In the genomic region with DNA sequence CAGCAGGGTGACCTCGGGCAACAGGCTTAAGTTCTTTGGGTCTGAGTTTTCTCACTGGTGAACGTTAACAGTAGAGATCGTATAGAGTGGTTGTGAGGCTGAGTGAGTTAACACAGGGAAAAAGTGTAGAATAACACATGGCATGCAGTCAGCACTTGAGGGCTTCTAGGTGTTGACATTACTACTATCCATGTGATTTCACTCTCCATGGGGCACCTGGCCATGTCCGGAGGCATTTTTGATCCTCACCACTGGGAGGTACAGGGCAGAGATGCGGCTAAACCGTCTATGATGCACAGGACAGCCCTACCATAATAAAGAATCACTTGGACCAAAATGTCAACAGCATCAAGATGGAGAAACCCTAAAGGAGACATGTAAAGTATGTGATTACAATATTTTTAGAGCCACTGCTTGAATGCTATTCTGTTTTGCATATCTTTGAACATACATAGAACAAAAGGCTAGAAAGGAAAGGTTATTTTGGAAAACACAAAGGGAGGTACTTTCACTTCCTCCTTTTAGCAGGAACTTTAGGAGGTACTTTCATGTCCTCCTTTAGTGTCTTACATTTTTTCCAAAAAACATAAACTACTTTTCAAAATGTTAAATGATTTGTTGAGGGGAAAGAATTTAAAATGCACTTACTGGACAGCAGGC, we compare ENCODE assay signal across 11 cellular contexts. TPM values are rescaled to one million over a fixed set of nuclear protein-coding genes. Genes with fewer than 3 reads are reported as not detected.
DNase-seq lines count a peak whose midpoint lies in the region; ATAC-seq and TF ChIP-seq lines count a peak whose summit lies in the region.
"Had no signal": no experiment of that assay in that cellular context is flagged by ENCODE, and none has a peak within 500 bp of the region (broad histone marks: within the 10 kb centered on the region; RNA-seq: fewer than 3 reads in every experiment).

No MANE protein-coding gene starts in this region.

- peaks cover 54% of the 10 kb centered on the region for H3K4me1 ChIP-seq in upper lobe of right lung

- CTCF ChIA-PET in activated B cell treated with CpG ODN at 0.5 μM for 24 hours (lab: Charles Lee), result no interaction called here

- H3K9me3 ChIP-seq in upper lobe of right lung, result no peaks in the 10 kb centered on the region
- no peaks in the 10 kb centered on the region for H3K9me3 ChIP-seq in MG63
- H3K9me3 ChIP-seq: psoas muscle had no signal

- H3K4me1 Mint-ChIP-seq in activated T-cell treated with anti-CD3 and anti-CD28 coated beads, Interleukin-2, amount 50 U/mL, for 24 hours (ENCODE audit: low read depth), result peaks cover 2% of the 10 kb centered on the region
- peaks cover 72% of the 10 kb centered on the region for H3K4me1 Mint-ChIP-seq in activated B cell treated with CpG ODN at 0.5 μM for 24 hours

- H3K36me3 Mint-ChIP-seq in activated T-cell treated with anti-CD3 and anti-CD28 coated beads, Interleukin-2, amount 50 U/mL, for 24 hours (ENCODE audit: low read depth), result peaks cover 72% of the 10 kb centered on the region
- peaks cover 68% of the 10 kb centered on the region for H3K36me3 Mint-ChIP-seq in activated B cell treated with CpG ODN at 0.5 μM for 24 hours (ENCODE audit: low read depth)

- H3K4me3 Mint-ChIP-seq in activated T-cell treated with anti-CD3 and anti-CD28 coated beads, Interleukin-2, amount 50 U/mL, for 24 hours, result no peak overlapping the region
- H3K4me3 Mint-ChIP-seq in activated B cell treated with CpG ODN at 0.5 μM for 24 hours, result peak overlapping the region; percentile 47

- H3K36me3 ChIP-seq in upper lobe of right lung (peaks cover 50% of the 10 kb centered on the region), MG63 (peaks cover 11% of the 10 kb centered on the region)

- H3K27ac ChIP-seq in upper lobe of right lung, result peak overlapping the region; percentile 14
- H3K27ac ChIP-seq: psoas muscle had no signal

- no peak for DNase-seq in activated T-cell treated with anti-CD3 and anti-CD28 coated beads, Interleukin-2, amount 50 U/mL, for 24 hours
- no peak for DNase-seq in activated T-cell treated with anti-CD3 and anti-CD28 coated beads, Interleukin-2, amount 50 U/mL, for 48 hours
- DNase-seq in KBM-7 (peak; percentile 45), activated B cell treated with CpG ODN at 0.5 μM for 24 hours (no peak), upper lobe of right lung (no peak), MG63 (no peak), NCI-H1436 treated with DMSO at 0.1 percent for 48 hours (lab: John Stamatoyannopoulos, UW) (no peak)
- DNase-seq: activated effector memory CD4-positive, alpha-beta T cell treated with Interleukin-2 at 50 U/mL for 16 hours; psoas muscle had no signal

- ATAC-seq in activated B cell treated with CpG ODN at 0.5 μM for 24 hours (ENCODE audit: low read depth) (peak; percentile 45), upper lobe of right lung (peak; percentile 30), HG03095 (IDR thresholded peaks at IDR 0.05; ENCODE audit: unreplicated experiment) (no peak)
- ATAC-seq: activated CD4-positive, CD25-positive, alpha-beta regulatory T cell treated with anti-CD3 and anti-CD28 coated beads, Interleukin-2, amount 50 U/mL, for 24 hours; psoas muscle had no signal

- POLR2A ChIA-PET in activated B cell treated with CpG ODN at 0.5 μM for 24 hours (lab: Charles Lee), result no interaction called here

- intact Hi-C loops in activated B cell treated with CpG ODN at 0.5 μM for 24 hours (cut with micrococcal nuclease), result no loop called here
- intact Hi-C loops in upper lobe of right lung (cut with DNase I), result no loop called here

- TF ChIP-seq CTCF in activated B cell treated with CpG ODN at 0.5 μM for 24 hours (IDR thresholded peaks at IDR 0.05) (no peak), upper lobe of right lung (IDR thresholded peaks at IDR 0.05) (no peak)

- no peaks in the 10 kb centered on the region for H3K27me3 Mint-ChIP-seq in activated T-cell treated with anti-CD3 and anti-CD28 coated beads, Interleukin-2, amount 50 U/mL, for 24 hours
- H3K27me3 Mint-ChIP-seq in activated B cell treated with CpG ODN at 0.5 μM for 24 hours, result no peaks in the 10 kb centered on the region

- no peaks in the 10 kb centered on the region for H3K9me3 Mint-ChIP-seq in activated T-cell treated with anti-CD3 and anti-CD28 coated beads, Interleukin-2, amount 50 U/mL, for 24 hours
- H3K9me3 Mint-ChIP-seq in activated B cell treated with CpG ODN at 0.5 μM for 24 hours, result peaks cover 3% of the 10 kb centered on the region

- H3K27me3 ChIP-seq in upper lobe of right lung (no peaks in the 10 kb centered on the region), MG63 (no peaks in the 10 kb centered on the region)

- in situ Hi-C loops in KBM-7 (cut with MboI; ENCODE audit: low pct_unique_long_range_greater_than_20kb, low sequenced_read_pairs), result no loop called here

- H3K4me3 ChIP-seq in upper lobe of right lung (no peak overlapping the region), MG63 (no peak overlapping the region)
- H3K4me3 ChIP-seq: psoas muscle had no signal

- H3K27ac Mint-ChIP-seq in activated T-cell treated with anti-CD3 and anti-CD28 coated beads, Interleukin-2, amount 50 U/mL, for 24 hours, result peak overlapping the region; percentile 31
- H3K27ac Mint-ChIP-seq in activated B cell treated with CpG ODN at 0.5 μM for 24 hours, result peak overlapping the region; percentile 82

RNA-seq across cellular contexts. Expression of a gene that starts 44.3 kb away (rescaled TPM):
- total RNA-seq in activated B cell treated with CpG ODN at 0.5 μM for 24 hours (11.7 and 14.0 TPM in 2 replicates), upper lobe of right lung (43.5 TPM)
- total RNA-seq in MG63 (2014; rRNA removed; shearing (Covaris generic); ENCODE audit: low replicate concordance), result 2.1 and 2.5 TPM in 2 replicates
